In genomic region chr5:65646938-65647337, GRCh38 we compare ENCODE assay signal across 28 cellular contexts. TPM values are rescaled to one million over a fixed set of nuclear protein-coding genes. Genes with fewer than 3 reads are reported as not detected.
"Had no signal": no experiment of that assay in that cellular context is flagged by ENCODE, and none has a peak within 500 bp of the region (broad histone marks: within the 10 kb centered on the region; RNA-seq: fewer than 3 reads in every experiment).

No MANE protein-coding gene starts in this region.

- H3K27me3 ChIP-seq: ascending aorta, dorsolateral prefrontal cortex had no signal

- H3K9me3 ChIP-seq: ascending aorta had no signal

- H3K4me1 ChIP-seq: ascending aorta had no signal

- ATAC-seq: activated CD4-positive, CD25-positive, alpha-beta regulatory T cell treated with anti-CD3 and anti-CD28 coated beads, Interleukin-2, amount 50 U/mL, for 24 hours; activated CD8-positive, alpha-beta T cell treated with anti-CD3 and anti-CD28 coated beads for 36 hours; activated naive CD4-positive, alpha-beta T cell treated with anti-CD3 and anti-CD28 coated beads, Interleukin-2, amount 50 U/mL, for 72 hours; activated T-cell treated with anti-CD3 and anti-CD28 coated beads, Interleukin-2, amount 50 U/mL, for 4 hours; esophagus mucosa had no signal

- H3K9me3 Mint-ChIP-seq: activated B cell treated with CpG ODN at 0.5 μM for 24 hours; activated CD8-positive, alpha-beta T cell treated with anti-CD3 and anti-CD28 coated beads for 36 hours; activated naive CD4-positive, alpha-beta T cell treated with anti-CD3 and anti-CD28 coated beads, Interleukin-2, amount 10 ng/mL, durations not matched to agents 7 days and 5 days; activated naive CD4-positive, alpha-beta T cell treated with anti-CD3 and anti-CD28 coated beads, Interleukin-2, amount 50 U/mL, for 72 hours; activated naive CD8-positive, alpha-beta T cell treated with anti-CD3 and anti-CD28 coated beads, Interleukin-2, amount 10 ng/mL, durations not matched to agents 7 days and 5 days; activated T-cell treated with anti-CD3 and anti-CD28 coated beads, Interleukin-2, amount 50 U/mL, for 4 hours; brain; central memory CD8-positive, alpha-beta T cell; dendritic cell treated with granulocyte-macrophage colony-stimulating factor and Interleukin-4, amounts not matched to agents 40 ng/mL and 50 ng/mL, for 4 days; endodermal cell; T-helper 1 cell treated with Interleukin-12 subunit alpha and Interleukin-12 subunit beta and Interleukin-4 antibody, amounts not matched to agents 30 μg/mL and 1 μg/mL, for 36 hours; T-helper 2 cell treated with Interferon-gamma antibody and Interleukin-4, amounts not matched to agents 5 μg/mL and 100 μg/mL, for 36 hours had no signal

- DNase-seq: activated B cell treated with CpG ODN at 0.5 μM for 24 hours; activated CD4-positive, alpha-beta T cell treated with anti-CD3 and anti-CD28 coated beads for 48 hours; activated CD4-positive, alpha-beta T cell treated with anti-CD3 and anti-CD28 coated beads, Interleukin-2, amount 50 U/mL, for 1 hour; activated CD4-positive, alpha-beta T cell treated with anti-CD3 and anti-CD28 coated beads, Interleukin-2, amount 50 U/mL, for 48 hours; activated CD8-positive, alpha-beta memory T cell treated with anti-CD3 and anti-CD28 coated beads for 24 hours; activated CD8-positive, alpha-beta T cell treated with anti-CD3 and anti-CD28 coated beads for 36 hours; activated gamma-delta T cell; activated naive CD4-positive, alpha-beta T cell; activated naive CD4-positive, alpha-beta T cell treated with anti-CD3 and anti-CD28 coated beads, Interleukin-2, amount 10 ng/mL, durations not matched to agents 7 days and 5 days; activated naive CD8-positive, alpha-beta T cell treated with anti-CD3 and anti-CD28 coated beads, Interleukin-2, amount 10 ng/mL, durations not matched to agents 7 days and 5 days; activated T-cell treated with anti-CD3 and anti-CD28 coated beads, Interleukin-2, amount 50 U/mL, for 4 hours; dorsolateral prefrontal cortex; effector memory CD4-positive, alpha-beta T cell; endodermal cell; foreskin fibroblast; head of caudate nucleus; T1000; WERI-Rb-1 had no signal

- H3K4me3 Mint-ChIP-seq: activated B cell treated with CpG ODN at 0.5 μM for 24 hours; activated CD8-positive, alpha-beta T cell treated with anti-CD3 and anti-CD28 coated beads for 36 hours; activated naive CD4-positive, alpha-beta T cell treated with anti-CD3 and anti-CD28 coated beads, Interleukin-2, amount 10 ng/mL, durations not matched to agents 7 days and 5 days; activated naive CD8-positive, alpha-beta T cell treated with anti-CD3 and anti-CD28 coated beads, Interleukin-2, amount 10 ng/mL, durations not matched to agents 7 days and 5 days; activated T-cell treated with anti-CD3 and anti-CD28 coated beads, Interleukin-2, amount 50 U/mL, for 4 hours; brain; central memory CD8-positive, alpha-beta T cell; dendritic cell treated with granulocyte-macrophage colony-stimulating factor and Interleukin-4, amounts not matched to agents 40 ng/mL and 50 ng/mL, for 4 days; endodermal cell; T-helper 1 cell treated with Interleukin-12 subunit alpha and Interleukin-12 subunit beta and Interleukin-4 antibody, amounts not matched to agents 30 μg/mL and 1 μg/mL, for 36 hours; T-helper 2 cell treated with Interferon-gamma antibody and Interleukin-4, amounts not matched to agents 5 μg/mL and 100 μg/mL, for 36 hours had no signal

- H3K27ac Mint-ChIP-seq: activated B cell treated with CpG ODN at 0.5 μM for 24 hours; activated naive CD4-positive, alpha-beta T cell treated with anti-CD3 and anti-CD28 coated beads, Interleukin-2, amount 10 ng/mL, durations not matched to agents 7 days and 5 days; activated naive CD4-positive, alpha-beta T cell treated with anti-CD3 and anti-CD28 coated beads, Interleukin-2, amount 50 U/mL, for 72 hours; activated naive CD8-positive, alpha-beta T cell treated with anti-CD3 and anti-CD28 coated beads, Interleukin-2, amount 10 ng/mL, durations not matched to agents 7 days and 5 days; brain; dendritic cell treated with granulocyte-macrophage colony-stimulating factor and Interleukin-4, amounts not matched to agents 40 ng/mL and 50 ng/mL, for 4 days; endodermal cell; T-helper 1 cell treated with Interleukin-12 subunit alpha and Interleukin-12 subunit beta and Interleukin-4 antibody, amounts not matched to agents 30 μg/mL and 1 μg/mL, for 36 hours; T-helper 2 cell treated with Interferon-gamma antibody and Interleukin-4, amounts not matched to agents 5 μg/mL and 100 μg/mL, for 36 hours had no signal

- H3K27me3 Mint-ChIP-seq: activated B cell treated with CpG ODN at 0.5 μM for 24 hours; activated CD8-positive, alpha-beta T cell treated with anti-CD3 and anti-CD28 coated beads for 36 hours; activated naive CD4-positive, alpha-beta T cell treated with anti-CD3 and anti-CD28 coated beads, Interleukin-2, amount 10 ng/mL, durations not matched to agents 7 days and 5 days; activated naive CD8-positive, alpha-beta T cell treated with anti-CD3 and anti-CD28 coated beads, Interleukin-2, amount 10 ng/mL, durations not matched to agents 7 days and 5 days; brain; central memory CD8-positive, alpha-beta T cell; dendritic cell treated with granulocyte-macrophage colony-stimulating factor and Interleukin-4, amounts not matched to agents 40 ng/mL and 50 ng/mL, for 4 days had no signal

- H3K27ac ChIP-seq: ascending aorta, coronary artery, dorsolateral prefrontal cortex, WERI-Rb-1 had no signal

- H3K4me1 Mint-ChIP-seq: activated B cell treated with CpG ODN at 0.5 μM for 24 hours; activated naive CD4-positive, alpha-beta T cell treated with anti-CD3 and anti-CD28 coated beads, Interleukin-2, amount 10 ng/mL, durations not matched to agents 7 days and 5 days; activated naive CD8-positive, alpha-beta T cell treated with anti-CD3 and anti-CD28 coated beads, Interleukin-2, amount 10 ng/mL, durations not matched to agents 7 days and 5 days; brain; central memory CD8-positive, alpha-beta T cell had no signal

- H3K4me3 ChIP-seq: ascending aorta, coronary artery, dorsolateral prefrontal cortex had no signal

RNA-seq across cellular contexts. Expression of gene SHLD3, which starts 22.1 kb away (rescaled TPM):
- total RNA-seq: ascending aorta had no signal
